16 cellular contexts compared by ENCODE assay signal in genomic region chr2:57180042-57180567, GRCh38.
DNase-seq lines count a peak whose midpoint lies in the region; ATAC-seq and TF ChIP-seq lines count a peak whose summit lies in the region.
"Had no signal": no experiment of that assay in that cellular context is flagged by ENCODE, and none has a peak within 500 bp of the region (broad histone marks: within the 10 kb centered on the region; RNA-seq: fewer than 3 reads in every experiment).

No MANE protein-coding gene starts in this region.

- peak; percentile 25 for DNase-seq in AG08395 (ENCODE audit: low spot score)
- DNase-seq in HS-5 (ENCODE audit: low read depth) = peak; percentile 69
- peak; percentile 69 for DNase-seq in astrocyte of the spinal cord (ENCODE audit: low read depth, low spot score)
- DNase-seq in iris pigment epithelial cell (ENCODE audit: low read depth) = peak; percentile 93
- DNase-seq in tibial artery = no peak
- DNase-seq: activated CD4-positive, CD25-positive, alpha-beta regulatory T cell; activated naive CD8-positive, alpha-beta T cell treated with anti-CD3 and anti-CD28 coated beads, Interleukin-2, amount 10 ng/mL, durations not matched to agents 7 days and 5 days; hypothalamus; NCI-H2171; occipital lobe; stimulated activated CD4-positive, alpha-beta T cell treated with anti-CD3 and anti-CD28 coated beads, Interleukin-12 subunit alpha, Interleukin-12 subunit beta, amount 100 ng/mL, for 4 hours had no signal

- no peaks in the 10 kb centered on the region for H3K36me3 ChIP-seq in tibial artery

- TF ChIP-seq CTCF in astrocyte of the spinal cord (IDR thresholded peaks at IDR 0.05; ENCODE audit: low read depth, low read length) = no peak
- TF ChIP-seq CTCF in tibial artery (IDR thresholded peaks at IDR 0.05) = no peak

- intact Hi-C loops in tibial artery (cut with DNase I; ENCODE audit: low total_unique reads) = no loop called here

- no peaks in the 10 kb centered on the region for H3K4me1 ChIP-seq in tibial artery

- ATAC-seq in GM21515 (IDR thresholded peaks at IDR 0.05; ENCODE audit: unreplicated experiment) (no peak), HG02885 (IDR thresholded peaks at IDR 0.05; ENCODE audit: poor library complexity, unreplicated experiment) (no peak), HG03457 (IDR thresholded peaks at IDR 0.05; ENCODE audit: unreplicated experiment) (no peak)

- in situ Hi-C loops in astrocyte of the spinal cord (cut with HindIII; ENCODE audit: low sequenced_read_pairs) = no loop called here

- H3K27ac ChIP-seq in tibial artery = no peak overlapping the region
- H3K27ac ChIP-seq: HL-60 had no signal

- no peak overlapping the region for H3K4me3 ChIP-seq in astrocyte of the spinal cord (ENCODE audit: low read depth, low read length)
- no peak overlapping the region for H3K4me3 ChIP-seq in tibial artery
- H3K4me3 ChIP-seq: lung had no signal

- no peaks in the 10 kb centered on the region for H3K27me3 ChIP-seq in tibial artery

- H3K9me3 ChIP-seq in tibial artery = no peaks in the 10 kb centered on the region

Comparison
In these comparisons a context has a peak if more than half of its experiments do, and no peak if none do; other contexts are left out.
1. DNase-seq: peak in AG08395 (single experiment), HS-5 (single experiment), astrocyte of the spinal cord (single experiment) and iris pigment epithelial cell (single experiment); none in tibial artery (0 of 2).